16 cellular contexts compared by ENCODE assay signal in the genomic region with DNA sequence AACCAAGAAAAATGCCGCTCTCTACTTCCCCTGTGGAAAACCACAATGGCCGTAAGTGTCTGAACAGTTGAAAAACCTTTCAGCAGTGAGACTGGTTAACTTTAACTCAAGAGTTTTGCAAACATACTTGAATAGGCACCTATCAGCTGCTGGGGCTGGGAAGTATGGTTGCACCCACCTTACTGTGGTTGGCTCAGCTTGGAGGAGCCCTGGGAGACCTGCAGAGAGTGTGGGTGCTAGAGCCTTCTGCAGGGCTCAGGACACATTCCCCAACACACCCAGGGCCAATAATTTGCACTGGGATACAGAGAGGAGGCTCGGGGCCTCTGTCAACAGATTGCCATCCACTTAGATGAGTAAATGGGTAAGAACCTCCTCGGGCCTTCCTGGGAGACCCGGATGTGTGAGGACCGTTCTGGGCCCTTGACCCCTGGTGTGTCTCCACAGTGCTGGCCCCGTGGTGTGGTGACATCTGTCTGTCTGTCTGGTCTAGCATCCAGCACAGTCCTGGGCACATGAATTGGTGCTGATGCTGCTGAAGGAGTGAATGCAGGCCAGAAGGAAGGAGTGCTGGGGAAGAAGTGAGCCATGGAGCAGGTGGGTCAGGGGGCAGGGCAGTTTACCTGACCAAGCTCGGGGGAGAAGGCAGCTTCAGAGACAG. TPM values are rescaled to one million over a fixed set of nuclear protein-coding genes. Genes with fewer than 3 reads are reported as not detected.
A peak's percentile ranks its signal among the peaks of the same experiment; 100 is the strongest.
DNase-seq lines count a peak whose midpoint lies in the region; ATAC-seq and TF ChIP-seq lines count a peak whose summit lies in the region.
"Had no signal": no experiment of that assay in that cellular context is flagged by ENCODE, and none has a peak within 500 bp of the region (broad histone marks: within the 10 kb centered on the region; RNA-seq: fewer than 3 reads in every experiment).

No MANE protein-coding gene starts in this region.

- TF ChIP-seq POLR2A in gastrocnemius medialis (IDR thresholded peaks at IDR 0.05) (no peak), esophagus squamous epithelium (IDR thresholded peaks at IDR 0.05) (no peak)

- no peak overlapping the region for H3K4me3 Mint-ChIP-seq in endodermal cell
- peak overlapping the region; percentile 48 for H3K4me3 Mint-ChIP-seq in mesothelial cell of epicardium
- H3K4me3 Mint-ChIP-seq: CD8-positive, alpha-beta T cell had no signal

- ATAC-seq in Right ventricle myocardium inferior: no peak
- no peak for ATAC-seq in heart right ventricle
- peak; percentile 71 for ATAC-seq in upper lobe of right lung
- no peak for ATAC-seq in gastrocnemius medialis
- ATAC-seq in GM19351 (IDR thresholded peaks at IDR 0.05; ENCODE audit: unreplicated experiment): no peak
- ATAC-seq: CD8-positive, alpha-beta T cell had no signal

- H3K36me3 ChIP-seq in heart right ventricle: no peaks in the 10 kb centered on the region
- H3K36me3 ChIP-seq in endodermal cell (ENCODE audit: control insufficient read depth, insufficient read depth, low read length): no peaks in the 10 kb centered on the region
- H3K36me3 ChIP-seq in upper lobe of right lung: no peaks in the 10 kb centered on the region
- no peaks in the 10 kb centered on the region for H3K36me3 ChIP-seq in gastrocnemius medialis
- no peaks in the 10 kb centered on the region for H3K36me3 ChIP-seq in esophagus squamous epithelium
- H3K36me3 ChIP-seq: BLaER1 treated with 17β-estradiol and CSF1 and Interleukin-3, amounts not matched to agents 10 nM and 100 nM; SJCRH30 had no signal

- intact Hi-C loops in Right ventricle myocardium inferior (cut with DNase I) (no loop called here), heart right ventricle (cut with DNase I) (no loop called here), upper lobe of right lung (cut with DNase I) (no loop called here), gastrocnemius medialis (cut with DNase I; ENCODE audit: low total_unique reads) (no loop called here), esophagus squamous epithelium (cut with DNase I) (no loop called here)

- peak overlapping the region; percentile 55 for H3K27ac Mint-ChIP-seq in endodermal cell
- no peak overlapping the region for H3K27ac Mint-ChIP-seq in mesothelial cell of epicardium
- H3K27ac Mint-ChIP-seq: CD8-positive, alpha-beta T cell had no signal

- H3K4me1 ChIP-seq in heart right ventricle (no peaks in the 10 kb centered on the region), endodermal cell (ENCODE audit: control insufficient read depth, insufficient read depth, low read length) (no peaks in the 10 kb centered on the region), upper lobe of right lung (no peaks in the 10 kb centered on the region), gastrocnemius medialis (no peaks in the 10 kb centered on the region), esophagus squamous epithelium (no peaks in the 10 kb centered on the region)
- H3K4me1 ChIP-seq: BLaER1 treated with 17β-estradiol and CSF1 and Interleukin-3, amounts not matched to agents 10 nM and 100 nM; SJCRH30 had no signal

- H3K27me3 Mint-ChIP-seq in endodermal cell (ENCODE audit: insufficient read depth): no peaks in the 10 kb centered on the region
- H3K27me3 Mint-ChIP-seq in mesothelial cell of epicardium (ENCODE audit: low read depth): peaks cover 5% of the 10 kb centered on the region

- H3K4me3 ChIP-seq in heart right ventricle (no peak overlapping the region), endodermal cell (ENCODE audit: low read length) (no peak overlapping the region), upper lobe of right lung (peak overlapping the region; percentile 16), gastrocnemius medialis (no peak overlapping the region), esophagus squamous epithelium (no peak overlapping the region)
- H3K4me3 ChIP-seq: BLaER1 treated with 17β-estradiol and CSF1 and Interleukin-3, amounts not matched to agents 10 nM and 100 nM; SJCRH30 had no signal

- H3K4me1 Mint-ChIP-seq in endodermal cell: no peaks in the 10 kb centered on the region
- peaks cover 5% of the 10 kb centered on the region for H3K4me1 Mint-ChIP-seq in mesothelial cell of epicardium

- in situ Hi-C loops in gastrocnemius medialis (cut with MboI; ENCODE audit: low sequenced_read_pairs in 4 of 4): no loop called here

- H3K9me3 Mint-ChIP-seq in endodermal cell: peaks cover 58% of the 10 kb centered on the region
- peaks cover 22% of the 10 kb centered on the region for H3K9me3 Mint-ChIP-seq in mesothelial cell of epicardium
- H3K9me3 Mint-ChIP-seq: CD8-positive, alpha-beta T cell had no signal

- H3K27me3 ChIP-seq in heart right ventricle (peaks cover 0 to 37% (median 0%) of the 10 kb centered on the region in 7 donors), endodermal cell (ENCODE audit: control insufficient read depth, insufficient read depth, low read length, poor library complexity, severe bottlenecking) (no peaks in the 10 kb centered on the region), upper lobe of right lung (no peaks in the 10 kb centered on the region), gastrocnemius medialis (no peaks in the 10 kb centered on the region), esophagus squamous epithelium (no peaks in the 10 kb centered on the region)
- H3K27me3 ChIP-seq: SJCRH30 had no signal

- TF ChIP-seq CTCF in heart right ventricle (IDR thresholded peaks at IDR 0.05): no peak
- no peak for TF ChIP-seq CTCF in endodermal cell (conservative IDR thresholded peaks at IDR 0.05)
- TF ChIP-seq CTCF in mesothelial cell of epicardium (IDR thresholded peaks at IDR 0.05; ENCODE audit: unreplicated experiment): no peak
- no peak for TF ChIP-seq CTCF in upper lobe of right lung (IDR thresholded peaks at IDR 0.05)
- TF ChIP-seq CTCF in gastrocnemius medialis (IDR thresholded peaks at IDR 0.05 in 4 of 5, conservative IDR thresholded peaks at IDR 0.05 in 1 of 5): no peak
- TF ChIP-seq CTCF in esophagus squamous epithelium (IDR thresholded peaks at IDR 0.05): no peak

- H3K27ac ChIP-seq in heart right ventricle: no peak overlapping the region
- H3K27ac ChIP-seq in endodermal cell (ENCODE audit: low read depth, low read length): no peak overlapping the region
- no peak overlapping the region for H3K27ac ChIP-seq in upper lobe of right lung
- H3K27ac ChIP-seq in gastrocnemius medialis: no peak overlapping the region
- no peak overlapping the region for H3K27ac ChIP-seq in esophagus squamous epithelium
- H3K27ac ChIP-seq: 22Rv1; BLaER1 treated with 17β-estradiol and CSF1 and Interleukin-3, amounts not matched to agents 10 nM and 100 nM; SJCRH30 had no signal

- no peak overlapping the region for H3K9ac ChIP-seq in endodermal cell (ENCODE audit: extremely low read depth, low read length, poor library complexity, severe bottlenecking)
- H3K9ac ChIP-seq: BLaER1 treated with 17β-estradiol and CSF1 and Interleukin-3, amounts not matched to agents 10 nM and 100 nM had no signal

- H3K9me3 ChIP-seq in heart right ventricle (no peaks in the 10 kb centered on the region), endodermal cell (ENCODE audit: control insufficient read depth, low read length) (no peaks in the 10 kb centered on the region), upper lobe of right lung (no peaks in the 10 kb centered on the region), gastrocnemius medialis (no peaks in the 10 kb centered on the region), esophagus squamous epithelium (no peaks in the 10 kb centered on the region)
- H3K9me3 ChIP-seq: SJCRH30 had no signal

- no peaks in the 10 kb centered on the region for H3K36me3 Mint-ChIP-seq in endodermal cell (ENCODE audit: low read depth)
- H3K36me3 Mint-ChIP-seq in mesothelial cell of epicardium: no peaks in the 10 kb centered on the region
- H3K36me3 Mint-ChIP-seq: CD8-positive, alpha-beta T cell had no signal

- DNase-seq in Right ventricle myocardium inferior (ENCODE audit: missing footprints) (peak; percentile 60), heart right ventricle (no peak), endodermal cell (no peak), mesothelial cell of epicardium (ENCODE audit: low spot score in 2 of 2, unreplicated experiment in 2 of 2) (no peak), upper lobe of right lung (peak; percentile 60), gastrocnemius medialis (no peak), esophagus squamous epithelium (lab: John Stamatoyannopoulos, UW) (no peak)
- DNase-seq: CD8-positive, alpha-beta T cell; MM.1S; NCI-H1048; NCI-H1417 treated with DMSO at 0.1 percent for 48 hours had no signal

- WGBS in heart right ventricle, 2 donors: 86 to 87% methylated on average over 8 of the region's 8 CpGs
- WGBS in endodermal cell (ENCODE audit: insufficient coverage in 1 of 2, insufficient read length in 1 of 2), 2 experiments: 91 to 100% methylated on average over 1 to 8 of the region's 8 CpGs
- 80 to 83% methylated on average over 2 to 5 of the region's 8 CpGs for WGBS in esophagus squamous epithelium, 2 donors

RNA-seq across cellular contexts. Expression of a gene that starts 46.5 kb away (rescaled TPM):
- total RNA-seq in Right ventricle myocardium inferior: not detected
- not detected for total RNA-seq in heart right ventricle
- polyA plus RNA-seq in heart right ventricle: not detected
- not detected for total RNA-seq in endodermal cell
- not detected for polyA plus RNA-seq in endodermal cell (2013, experiment 1 of 2)
- not detected for polyA plus RNA-seq in endodermal cell (2013, experiment 2 of 2)
- not detected in 3 replicates for total RNA-seq in mesothelial cell of epicardium
- not detected for total RNA-seq in upper lobe of right lung
- not detected for total RNA-seq in gastrocnemius medialis
- not detected for total RNA-seq in esophagus squamous epithelium
- total RNA-seq: CD8-positive, alpha-beta T cell; G401; SJCRH30 had no signal

Comparison
In these comparisons a context has a peak if more than half of its experiments do, and no peak if none do; other contexts are left out.
1. DNase-seq: peak in Right ventricle myocardium inferior (single experiment) and upper lobe of right lung (single experiment); none in heart right ventricle (0 of 2), endodermal cell (single experiment), mesothelial cell of epicardium (0 of 2), gastrocnemius medialis (0 of 2) and esophagus squamous epithelium (single experiment).